ENCODE assay signal across 10 cellular contexts in the genomic region with DNA sequence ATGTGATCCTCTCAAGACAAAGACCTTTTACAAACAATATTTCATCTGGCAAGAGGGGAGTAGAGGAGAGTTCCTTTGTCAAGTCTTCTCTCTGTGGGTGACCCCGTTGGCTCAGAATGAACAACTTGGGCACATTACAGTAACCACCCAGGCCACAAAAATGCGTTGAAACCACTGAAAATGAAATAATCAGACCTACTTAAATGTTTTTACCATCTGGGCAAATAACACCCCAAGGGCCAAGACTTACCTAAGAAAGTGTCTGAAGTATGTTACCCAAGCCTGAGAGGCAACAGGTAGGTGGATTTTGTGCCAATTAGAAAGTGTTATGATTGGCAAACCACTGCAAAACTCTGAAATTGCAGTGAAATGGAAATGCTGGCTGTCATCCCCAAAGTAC. TPM values are rescaled to one million over a fixed set of nuclear protein-coding genes. Genes with fewer than 3 reads are reported as not detected.
A peak's percentile ranks its signal among the peaks of the same experiment; 100 is the strongest.
DNase-seq lines count a peak whose midpoint lies in the region; ATAC-seq and TF ChIP-seq lines count a peak whose summit lies in the region.
"Had no signal": no experiment of that assay in that cellular context is flagged by ENCODE, and none has a peak within 500 bp of the region (broad histone marks: within the 10 kb centered on the region; RNA-seq: fewer than 3 reads in every experiment).

No MANE protein-coding gene starts in this region.

- ATAC-seq in GM23338 (no peak), left lung (peak; percentile 44), esophagus mucosa (no peak)

- no peak overlapping the region for H3K4me3 Mint-ChIP-seq in GM23338
- H3K4me3 Mint-ChIP-seq in activated T-helper 2 cell treated with anti-CD3 and anti-CD28 coated beads, Interferon-gamma antibody, Interleukin-2, Interleukin-4, amounts not matched to agents 10 μg/mL and 5 μg/mL and 100 μg/mL, durations not matched to agents 14 hours and 24 hours and 36 hours (ENCODE audit: low read depth) = peak overlapping the region; percentile 89
- H3K4me3 Mint-ChIP-seq in endothelial cell (ENCODE audit: unreplicated experiment) = no peak overlapping the region

- peak overlapping the region; percentile 69; the same call in 1 of the 2 replicates for H2AFZ ChIP-seq in GM23338

- no peak overlapping the region for H3K4me2 ChIP-seq in GM23338

- intact Hi-C loops in activated T-helper 2 cell treated with anti-CD3 and anti-CD28 coated beads, Interferon-gamma antibody, Interleukin-2, Interleukin-4, amounts not matched to agents 10 μg/mL and 5 μg/mL and 100 μg/mL, durations not matched to agents 14 hours and 24 hours and 36 hours (cut with micrococcal nuclease) = loop anchor here (2.0 to 10.0 kb wide), 2 partner anchors 175 to 451 kb away; a partner anchor contains a TSS
- intact Hi-C loops in left lung (cut with DNase I) = no loop called here

- H3F3A ChIP-seq in GM23338 (replicated peaks; ENCODE audit: low read depth) = no peaks in the 10 kb centered on the region

- H3K9me3 Mint-ChIP-seq in GM23338 (peaks cover 8% of the 10 kb centered on the region; the same call in 2 of the 3 replicates), endothelial cell (ENCODE audit: unreplicated experiment) (no peaks in the 10 kb centered on the region)
- no peaks in the 10 kb centered on the region for H3K9me3 Mint-ChIP-seq in activated T-helper 2 cell treated with anti-CD3 and anti-CD28 coated beads, Interferon-gamma antibody, Interleukin-2, Interleukin-4, amounts not matched to agents 10 μg/mL and 5 μg/mL and 100 μg/mL, durations not matched to agents 14 hours and 24 hours and 36 hours

- H3K4me1 ChIP-seq in GM23338 (ENCODE audit: insufficient read depth) (peaks cover 10% of the 10 kb centered on the region), left lung (peaks cover 9 to 16% of the 10 kb centered on the region in 2 donors)

- H3K27me3 ChIP-seq in GM23338 (ENCODE audit: insufficient read depth) = no peaks in the 10 kb centered on the region
- H3K27me3 ChIP-seq in left lung = no peaks in the 10 kb centered on the region
- H3K27me3 ChIP-seq: upper lobe of left lung had no signal

- H3K4me1 Mint-ChIP-seq in GM23338 = peaks cover 12% of the 10 kb centered on the region
- H3K4me1 Mint-ChIP-seq in activated T-helper 2 cell treated with anti-CD3 and anti-CD28 coated beads, Interferon-gamma antibody, Interleukin-2, Interleukin-4, amounts not matched to agents 10 μg/mL and 5 μg/mL and 100 μg/mL, durations not matched to agents 14 hours and 24 hours and 36 hours (ENCODE audit: low read depth) = peaks cover 84% of the 10 kb centered on the region
- H3K4me1 Mint-ChIP-seq in endothelial cell (ENCODE audit: unreplicated experiment) = peaks cover 18% of the 10 kb centered on the region

- H3K36me3 Mint-ChIP-seq in GM23338 (ENCODE audit: low read depth) (no peaks in the 10 kb centered on the region), endothelial cell (ENCODE audit: low read depth, unreplicated experiment) (no peaks in the 10 kb centered on the region)
- H3K36me3 Mint-ChIP-seq in activated T-helper 2 cell treated with anti-CD3 and anti-CD28 coated beads, Interferon-gamma antibody, Interleukin-2, Interleukin-4, amounts not matched to agents 10 μg/mL and 5 μg/mL and 100 μg/mL, durations not matched to agents 14 hours and 24 hours and 36 hours (ENCODE audit: low read depth) = peaks cover 16% of the 10 kb centered on the region

- no peaks in the 10 kb centered on the region for H3K36me3 ChIP-seq in GM23338 (ENCODE audit: insufficient read depth)
- peaks cover 0 to 7% of the 10 kb centered on the region in 2 donors for H3K36me3 ChIP-seq in left lung

- no peaks in the 10 kb centered on the region for H3K9me3 ChIP-seq in left lung
- H3K9me3 ChIP-seq: upper lobe of left lung had no signal

- no peaks in the 10 kb centered on the region for H4K20me1 ChIP-seq in GM23338 (replicated peaks; ENCODE audit: insufficient read depth)

- no peaks in the 10 kb centered on the region for H3K79me2 ChIP-seq in GM23338 (replicated peaks; ENCODE audit: insufficient read depth)

- no peak overlapping the region for H3K27ac ChIP-seq in GM23338 (ENCODE audit: low read depth)
- peak overlapping the region in 1 of 2 donors; percentile 41 for H3K27ac ChIP-seq in left lung

- DNase-seq in AG08395 (ENCODE audit: low spot score) = peak; percentile 27
- no peak for DNase-seq in GM23338 (ENCODE audit: low spot score)
- no peak for DNase-seq in activated T-helper 2 cell treated with anti-CD3 and anti-CD28 coated beads, Interferon-gamma antibody, Interleukin-2, Interleukin-4, amounts not matched to agents 10 μg/mL and 5 μg/mL and 100 μg/mL, durations not matched to agents 14 hours and 24 hours and 36 hours (ENCODE audit: low spot score)
- no peak for DNase-seq in left lung
- DNase-seq in NCI-H524 treated with DMSO at 0.1 percent for 48 hours (lab: John Stamatoyannopoulos, UW) = no peak
- no peak for DNase-seq in cerebellar nuclear complex (lab: John Stamatoyannopoulos, UW)
- no peak for DNase-seq in endothelial cell (ENCODE audit: low spot score)
- DNase-seq: NCI-H1436 treated with DMSO at 0.1 percent for 48 hours, upper lobe of left lung had no signal

- peaks cover 2% of the 10 kb centered on the region for H3K27me3 Mint-ChIP-seq in GM23338 (ENCODE audit: insufficient read depth, low read depth, poor library complexity)
- H3K27me3 Mint-ChIP-seq in activated T-helper 2 cell treated with anti-CD3 and anti-CD28 coated beads, Interferon-gamma antibody, Interleukin-2, Interleukin-4, amounts not matched to agents 10 μg/mL and 5 μg/mL and 100 μg/mL, durations not matched to agents 14 hours and 24 hours and 36 hours (ENCODE audit: low read depth) = no peaks in the 10 kb centered on the region
- peaks cover 2% of the 10 kb centered on the region for H3K27me3 Mint-ChIP-seq in endothelial cell (ENCODE audit: unreplicated experiment)

- H3K27ac Mint-ChIP-seq in GM23338 = no peak overlapping the region
- H3K27ac Mint-ChIP-seq in activated T-helper 2 cell treated with anti-CD3 and anti-CD28 coated beads, Interferon-gamma antibody, Interleukin-2, Interleukin-4, amounts not matched to agents 10 μg/mL and 5 μg/mL and 100 μg/mL, durations not matched to agents 14 hours and 24 hours and 36 hours = peak overlapping the region; percentile 95
- no peak overlapping the region for H3K27ac Mint-ChIP-seq in endothelial cell (ENCODE audit: unreplicated experiment)

- no peak for TF ChIP-seq CTCF in GM23338 (conservative IDR thresholded peaks at IDR 0.05; ENCODE audit: low read depth in 2 of 2)
- no peak for TF ChIP-seq CTCF in left lung (IDR thresholded peaks at IDR 0.05)
- no peak for TF ChIP-seq CTCF in endothelial cell (IDR thresholded peaks at IDR 0.05; ENCODE audit: unreplicated experiment)

- no peaks in the 10 kb centered on the region for H3K9me2 ChIP-seq in GM23338 (ENCODE audit: insufficient read depth)

- no peak overlapping the region for H3K4me3 ChIP-seq in GM23338
- H3K4me3 ChIP-seq in left lung = peak overlapping the region in 1 of 2 donors; percentile 25

TF ChIP-seq in GM23338, 12 proteins besides CTCF, POLR2A, EP300 and RAD21 (continues in another document):
- TF ChIP-seq CREB1 (CRISPR knock-in tag; IDR thresholded peaks at IDR 0.05; ENCODE audit: low read depth) (no peak), POLR2AphosphoS5 (IDR thresholded peaks at IDR 0.05; ENCODE audit: low read depth) (no peak), EZH2phosphoT487 (IDR thresholded peaks at IDR 0.05; ENCODE audit: unreplicated experiment) (no peak), ZNF331 (CRISPR knock-in tag; IDR thresholded peaks at IDR 0.05; ENCODE audit: low read depth) (no peak), NANOG (IDR thresholded peaks at IDR 0.05; ENCODE audit: borderline replicate concordance) (no peak), ZNF114 (CRISPR knock-in tag; IDR thresholded peaks at IDR 0.05) (no peak), JUNB (IDR thresholded peaks at IDR 0.05; ENCODE audit: unreplicated experiment) (no peak)
- TF ChIP-seq, protein P1, sequence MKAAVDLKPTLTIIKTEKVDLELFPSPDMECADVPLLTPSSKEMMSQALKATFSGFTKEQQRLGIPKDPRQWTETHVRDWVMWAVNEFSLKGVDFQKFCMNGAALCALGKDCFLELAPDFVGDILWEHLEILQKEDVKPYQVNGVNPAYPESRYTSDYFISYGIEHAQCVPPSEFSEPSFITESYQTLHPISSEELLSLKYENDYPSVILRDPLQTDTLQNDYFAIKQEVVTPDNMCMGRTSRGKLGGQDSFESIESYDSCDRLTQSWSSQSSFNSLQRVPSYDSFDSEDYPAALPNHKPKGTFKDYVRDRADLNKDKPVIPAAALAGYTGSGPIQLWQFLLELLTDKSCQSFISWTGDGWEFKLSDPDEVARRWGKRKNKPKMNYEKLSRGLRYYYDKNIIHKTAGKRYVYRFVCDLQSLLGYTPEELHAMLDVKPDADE (IDR thresholded peaks at IDR 0.05) = no peak

RNA-seq across cellular contexts. Expression of a gene that starts 1.3 kb away (rescaled TPM):
- 35.0 and 42.1 TPM in 2 replicates for total RNA-seq in GM23338 (2014; rRNA removed; shearing (Covaris generic))
- polyA plus RNA-seq in GM23338 (2016; fragmentation: Nextera tagmentation; extraction: Ambion mirVana) = 10.0 and 10.9 TPM in 2 replicates
- 16.1 and 19.9 TPM in 2 replicates for total RNA-seq in activated T-helper 2 cell treated with anti-CD3 and anti-CD28 coated beads, Interferon-gamma antibody, Interleukin-2, Interleukin-4, amounts not matched to agents 10 μg/mL and 5 μg/mL and 100 μg/mL, durations not matched to agents 14 hours and 24 hours and 36 hours
- total RNA-seq in left lung (10 to 100 TPM; 43.6 to 58.1 TPM), esophagus mucosa (52.5 TPM), endothelial cell (ENCODE audit: unreplicated experiment) (1.4 TPM)
